8 cellular contexts compared by ENCODE assay signal in the genomic region with DNA sequence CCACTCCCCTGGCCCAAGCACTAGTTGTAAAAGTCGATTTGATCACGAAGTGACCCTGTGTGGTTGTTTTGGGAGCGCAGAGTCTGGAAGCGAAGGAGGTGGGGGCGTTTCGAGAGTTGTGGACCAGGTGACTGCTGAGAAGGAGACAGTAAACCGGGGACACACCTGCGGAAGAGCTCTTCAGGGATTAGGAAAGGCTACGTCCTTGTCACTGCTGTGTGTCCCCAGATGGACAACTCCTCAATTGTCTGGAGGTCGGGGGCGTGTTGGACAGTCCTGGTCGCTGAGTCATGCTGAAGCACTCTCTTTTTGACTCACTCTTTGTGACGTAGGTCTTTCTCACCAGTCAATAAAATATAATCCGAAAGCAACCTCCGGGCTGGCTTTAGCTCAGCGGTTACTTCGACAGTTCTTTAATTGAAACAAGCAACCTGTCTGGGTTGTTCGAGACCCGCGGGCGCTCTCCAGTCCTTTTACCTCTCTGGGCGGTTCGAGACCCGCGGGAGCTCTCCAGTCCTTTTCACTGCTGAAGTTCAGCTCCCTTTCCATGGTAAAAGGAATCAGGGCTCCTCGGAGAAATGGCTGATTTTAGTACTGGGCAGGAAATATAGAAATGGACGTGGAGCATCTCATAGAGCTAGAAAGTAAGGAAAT. TPM values are rescaled to one million over a fixed set of nuclear protein-coding genes. Genes with fewer than 3 reads are reported as not detected.
A peak's percentile ranks its signal among the peaks of the same experiment; 100 is the strongest.
DNase-seq lines count a peak whose midpoint lies in the region; ATAC-seq and TF ChIP-seq lines count a peak whose summit lies in the region.

No MANE protein-coding gene starts in this region.

- peak; percentile 70 to 81 for TF ChIP-seq EP300 in tibial nerve (IDR thresholded peaks at IDR 0.05)

- WGBS in adipose tissue, 3 donors: 0 to 1% (median 0%) methylated on average over 27 of the region's 27 CpGs
- WGBS in heart left ventricle, 4 donors: 1 to 4% (median 2%) methylated on average over 27 of the region's 27 CpGs
- WGBS in trophoblast cell (ENCODE audit: extremely low coverage, insufficient coverage, insufficient read length): no CpG with 5 or more reads among the region's 27 CpGs
- WGBS in tibial nerve, 2 donors: 1 to 2% methylated on average over 27 of the region's 27 CpGs

- peak overlapping the region; percentile 73 for H3K4me2 ChIP-seq in trophoblast cell (ENCODE audit: low read length)

- intact Hi-C loops in heart left ventricle (cut with DNase I): loop anchor here in 3 of 10 donors (5.0 to 10.0 kb wide), 3 partner anchors 339 to 466 kb away; partner anchors contain the start of gene SLC4A9 (in 2 of the 3)

- no peak overlapping the region for H4K91ac ChIP-seq in trophoblast cell (ENCODE audit: low read depth, low read length)

- H3K79me2 ChIP-seq in trophoblast cell (ENCODE audit: control insufficient read depth, insufficient read depth, low read length, poor library complexity): no peaks in the 10 kb centered on the region

- ATAC-seq in HG02588 (IDR thresholded peaks at IDR 0.05; ENCODE audit: unreplicated experiment) (peak; percentile 89), heart left ventricle (peak; percentile 63 to 97 (median 96))

- peak overlapping the region; percentile 32 for H4K8ac ChIP-seq in trophoblast cell (ENCODE audit: low read depth, low read length)

- no peak overlapping the region for H2BK120ac ChIP-seq in trophoblast cell (ENCODE audit: insufficient read depth, low read length, poor library complexity)

- H3K18ac ChIP-seq in trophoblast cell (ENCODE audit: low read length): no peak overlapping the region

- peaks cover 3% of the 10 kb centered on the region for H3K79me1 ChIP-seq in trophoblast cell (ENCODE audit: low read length)

- DNase-seq in GM03348 (ENCODE audit: low spot score): peak; percentile 91
- DNase-seq in NB4 (ENCODE audit: low read depth): peak; percentile 97
- DNase-seq in SW480 (ENCODE audit: low spot score): peak; percentile 100
- DNase-seq in heart left ventricle: peak; percentile 77 to 91 (median 85)
- peak; percentile 91 to 96 for DNase-seq in trophoblast cell
- DNase-seq in tibial nerve (ENCODE audit: low spot score in 2 of 2): peak; percentile 62 to 93

- H2AFZ ChIP-seq in trophoblast cell (ENCODE audit: insufficient read depth, low read length, poor library complexity): peak overlapping the region; percentile 56

- no peak overlapping the region for H2BK12ac ChIP-seq in trophoblast cell (ENCODE audit: low read length)

- peak; percentile 22 for TF ChIP-seq POLR2A in NB4 (IDR thresholded peaks at IDR 0.05; ENCODE audit: extremely low read depth, insufficient read length)
- TF ChIP-seq POLR2A in heart left ventricle (IDR thresholded peaks at IDR 0.05): peak in 1 of 2 donors; percentile 44
- TF ChIP-seq POLR2A in tibial nerve (IDR thresholded peaks at IDR 0.05): peak; percentile 35 to 46

- H3K4me3 ChIP-seq in NB4 (ENCODE audit: low read depth, low read length) (peak overlapping the region; percentile 92), heart left ventricle (peak overlapping the region; percentile 28 to 72 (median 63)), trophoblast cell (ENCODE audit: low read depth, low read length) (peak overlapping the region; percentile 74), tibial nerve (peak overlapping the region; percentile 37 to 63 (median 48))

- peaks cover 0 to 18% (median 15%) of the 10 kb centered on the region in 9 donors for H3K36me3 ChIP-seq in heart left ventricle
- peaks cover 2 to 3% of the 10 kb centered on the region in 2 experiments for H3K36me3 ChIP-seq in trophoblast cell (ENCODE audit: control insufficient read depth in 1 of 2, insufficient read depth in 2 of 2, low read length in 2 of 2)
- H3K36me3 ChIP-seq in tibial nerve: peaks cover 0 to 18% (median 0%) of the 10 kb centered on the region in 3 donors

- peak overlapping the region; percentile 74 for H3K14ac ChIP-seq in trophoblast cell (ENCODE audit: low read length)

- H3K4me1 ChIP-seq in heart left ventricle: peaks cover 0 to 12% (median 0%) of the 10 kb centered on the region in 12 donors
- H3K4me1 ChIP-seq in trophoblast cell (ENCODE audit: control insufficient read depth in 1 of 2, insufficient read depth in 2 of 2, low read length in 2 of 2): peaks cover 0 to 2% of the 10 kb centered on the region in 2 experiments
- H3K4me1 ChIP-seq in tibial nerve: peaks cover 0 to 9% (median 4%) of the 10 kb centered on the region in 4 donors

- H3K27me3 ChIP-seq in heart left ventricle (no peaks in the 10 kb centered on the region), trophoblast cell (ENCODE audit: insufficient read depth, low read length) (no peaks in the 10 kb centered on the region), tibial nerve (no peaks in the 10 kb centered on the region)

- H3K27ac ChIP-seq in adipose tissue (ENCODE audit: low read depth, low read length): peak overlapping the region; percentile 38
- H3K27ac ChIP-seq in heart left ventricle: peak overlapping the region in 11 of 12 donors; percentile 67 to 95 (median 88)
- peak overlapping the region; percentile 74 for H3K27ac ChIP-seq in trophoblast cell (ENCODE audit: low read depth, low read length)
- peak overlapping the region; percentile 73 to 95 (median 88) for H3K27ac ChIP-seq in tibial nerve

- H2BK5ac ChIP-seq in trophoblast cell (ENCODE audit: low read depth, low read length, poor library complexity): peak overlapping the region; percentile 77

- H3K9me3 ChIP-seq in heart left ventricle (no peaks in the 10 kb centered on the region), trophoblast cell (ENCODE audit: insufficient read depth, low read depth, low read length) (no peaks in the 10 kb centered on the region), tibial nerve (no peaks in the 10 kb centered on the region)

- H3K9ac ChIP-seq in trophoblast cell (ENCODE audit: low read length): no peak overlapping the region

- H3K23ac ChIP-seq in trophoblast cell (ENCODE audit: low read length): no peak overlapping the region

- H3K4ac ChIP-seq in trophoblast cell (ENCODE audit: low read depth, low read length): no peak overlapping the region

- TF ChIP-seq CTCF in NB4 (IDR thresholded peaks at IDR 0.05; ENCODE audit: low read depth, low read length) (no peak), heart left ventricle (IDR thresholded peaks at IDR 0.05) (no peak), tibial nerve (IDR thresholded peaks at IDR 0.05) (no peak)

- H2AK5ac ChIP-seq in trophoblast cell (ENCODE audit: low read length): no peak overlapping the region

- H4K12ac ChIP-seq in trophoblast cell (ENCODE audit: low read depth, low read length): no peak overlapping the region

RNA-seq across cellular contexts. Expression of gene ZMAT2, which starts 10.8 kb away (rescaled TPM):
- polyA plus RNA-seq in adipose tissue: 10 to 100 TPM; 26.8 to 91.7 (median 67.9) TPM
- total RNA-seq in heart left ventricle: 10 to 100 TPM; 25.0 to 39.5 (median 33.9) TPM
- polyA plus RNA-seq in heart left ventricle: 10 to 100 TPM; 56.0 to 72.9 TPM
- polyA plus RNA-seq in trophoblast cell (2013): 70.5 and 70.9 TPM in 2 replicates
- total RNA-seq in tibial nerve: 10 to 100 TPM; 25.5 to 43.1 (median 33.6) TPM

RNA-seq across cellular contexts. Expression of gene HARS2, which starts 19.8 kb away (rescaled TPM):
- 10 to 100 TPM; 12.0 to 14.5 (median 12.1) TPM for polyA plus RNA-seq in adipose tissue
- 10 to 100 TPM; 20.0 to 31.7 (median 24.6) TPM for total RNA-seq in heart left ventricle
- polyA plus RNA-seq in heart left ventricle: 10 to 100 TPM; 17.4 to 31.3 TPM
- polyA plus RNA-seq in trophoblast cell (2013): 20.2 and 20.3 TPM in 2 replicates
- 10 to 100 TPM; 33.9 to 41.2 (median 35.1) TPM for total RNA-seq in tibial nerve

RNA-seq across cellular contexts. Expression of gene HARS1, which starts 19.9 kb away (rescaled TPM):
- polyA plus RNA-seq in adipose tissue: 10 to 100 TPM; 34.8 to 46.7 (median 44.6) TPM
- 10 to 100 TPM; 31.3 to 43.9 (median 36.0) TPM for total RNA-seq in heart left ventricle
- 10 to 100 TPM; 45.3 to 58.6 TPM for polyA plus RNA-seq in heart left ventricle
- polyA plus RNA-seq in trophoblast cell (2013): 49.4 and 49.6 TPM in 2 replicates
- total RNA-seq in tibial nerve: 10 to 100 TPM; 45.4 to 63.9 (median 48.6) TPM

RNA-seq across cellular contexts. Expression of gene DND1, which starts 37.6 kb away (rescaled TPM):
- polyA plus RNA-seq in adipose tissue (1 to 10 TPM in 1 of 3 donors, under 1 TPM in 2; 0.68 to 1.4 (median 0.79) TPM), heart left ventricle (under 1 TPM; 0.53 to 0.95 TPM)
- total RNA-seq in heart left ventricle (under 1 TPM in 7 of 9 donors, not detected in 2; 0.16 to 0.75 (median 0.51) TPM), tibial nerve (1 to 10 TPM; 1.3 to 6.1 (median 2.0) TPM)
- polyA plus RNA-seq in trophoblast cell (2013): 0.51 and 0.56 TPM in 2 replicates

RNA-seq across cellular contexts. Expression of gene WDR55, which starts 46.3 kb away (rescaled TPM):
- 10 to 100 TPM; 12.1 to 16.9 (median 15.7) TPM for polyA plus RNA-seq in adipose tissue
- total RNA-seq in heart left ventricle: 10 to 100 TPM in 8 of 9 donors, 1 to 10 TPM in 1; 9.6 to 17.5 (median 12.2) TPM
- 10 to 100 TPM; 11.0 to 19.3 TPM for polyA plus RNA-seq in heart left ventricle
- 18.0 and 18.5 TPM in 2 replicates for polyA plus RNA-seq in trophoblast cell (2013)
- 10 to 100 TPM; 15.1 to 33.0 (median 21.1) TPM for total RNA-seq in tibial nerve

Comparison
In these comparisons a context has a peak if more than half of its experiments do, and no peak if none do; other contexts are left out.
1. Peak in every context shown above with its lines: DNase-seq, ATAC-seq, H3K4me3 ChIP-seq and H3K27ac ChIP-seq.
2. H3K27ac ChIP-seq: peak in every context shown above with its lines; median percentile 88 in heart left ventricle; 88 in tibial nerve; 74 in trophoblast cell; 38 in adipose tissue.